2 cellular contexts compared by ENCODE assay signal in the genomic region with DNA sequence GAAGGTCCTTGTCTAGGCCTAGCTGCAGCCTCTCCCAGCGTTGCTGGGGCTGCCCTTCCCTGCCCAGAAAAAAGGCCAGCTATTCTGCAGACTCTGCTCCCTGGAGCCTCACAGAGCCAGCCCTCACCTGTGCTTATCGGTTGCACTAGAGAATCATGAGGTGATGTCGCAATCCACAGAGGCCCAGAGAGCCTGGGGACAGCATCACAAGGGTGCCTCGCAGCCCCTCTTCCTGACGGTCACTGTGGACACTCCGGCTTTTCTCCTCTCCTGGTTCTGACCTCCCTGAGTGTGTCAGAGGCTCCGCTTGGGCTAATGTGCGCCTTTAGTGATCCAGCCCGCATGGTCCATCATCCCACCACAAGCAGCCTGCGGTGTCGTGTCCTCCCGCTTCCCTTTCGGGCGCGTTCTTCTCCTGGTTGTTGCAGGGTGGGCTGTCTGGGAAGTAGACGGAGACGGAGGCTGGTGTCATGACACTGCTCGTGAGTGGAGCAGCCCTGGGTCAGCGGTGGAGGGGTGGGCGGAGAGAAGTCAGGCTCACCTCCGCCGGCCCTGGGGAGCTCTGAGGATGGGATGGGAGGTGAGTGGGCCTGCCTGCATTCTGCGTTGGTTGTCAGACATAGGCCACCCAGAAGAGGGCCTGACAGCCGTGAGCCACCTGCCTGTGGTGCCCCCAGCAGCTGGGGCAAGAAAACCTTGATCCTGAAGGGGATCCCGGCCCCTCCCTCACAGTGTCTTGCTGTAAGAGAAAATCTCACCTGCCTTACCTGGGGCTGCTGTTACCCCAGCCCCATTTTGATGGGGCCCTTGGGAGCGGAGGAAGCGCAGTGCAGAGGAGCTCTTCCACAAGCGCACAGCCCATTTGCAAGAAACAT.
TF ChIP-seq lines count a peak whose summit lies in the region.

No MANE protein-coding gene starts in this region.

TF ChIP-seq in SK-N-SH, 30 proteins besides CTCF, POLR2A, EP300 and RAD21:
- TF ChIP-seq, protein P1, sequence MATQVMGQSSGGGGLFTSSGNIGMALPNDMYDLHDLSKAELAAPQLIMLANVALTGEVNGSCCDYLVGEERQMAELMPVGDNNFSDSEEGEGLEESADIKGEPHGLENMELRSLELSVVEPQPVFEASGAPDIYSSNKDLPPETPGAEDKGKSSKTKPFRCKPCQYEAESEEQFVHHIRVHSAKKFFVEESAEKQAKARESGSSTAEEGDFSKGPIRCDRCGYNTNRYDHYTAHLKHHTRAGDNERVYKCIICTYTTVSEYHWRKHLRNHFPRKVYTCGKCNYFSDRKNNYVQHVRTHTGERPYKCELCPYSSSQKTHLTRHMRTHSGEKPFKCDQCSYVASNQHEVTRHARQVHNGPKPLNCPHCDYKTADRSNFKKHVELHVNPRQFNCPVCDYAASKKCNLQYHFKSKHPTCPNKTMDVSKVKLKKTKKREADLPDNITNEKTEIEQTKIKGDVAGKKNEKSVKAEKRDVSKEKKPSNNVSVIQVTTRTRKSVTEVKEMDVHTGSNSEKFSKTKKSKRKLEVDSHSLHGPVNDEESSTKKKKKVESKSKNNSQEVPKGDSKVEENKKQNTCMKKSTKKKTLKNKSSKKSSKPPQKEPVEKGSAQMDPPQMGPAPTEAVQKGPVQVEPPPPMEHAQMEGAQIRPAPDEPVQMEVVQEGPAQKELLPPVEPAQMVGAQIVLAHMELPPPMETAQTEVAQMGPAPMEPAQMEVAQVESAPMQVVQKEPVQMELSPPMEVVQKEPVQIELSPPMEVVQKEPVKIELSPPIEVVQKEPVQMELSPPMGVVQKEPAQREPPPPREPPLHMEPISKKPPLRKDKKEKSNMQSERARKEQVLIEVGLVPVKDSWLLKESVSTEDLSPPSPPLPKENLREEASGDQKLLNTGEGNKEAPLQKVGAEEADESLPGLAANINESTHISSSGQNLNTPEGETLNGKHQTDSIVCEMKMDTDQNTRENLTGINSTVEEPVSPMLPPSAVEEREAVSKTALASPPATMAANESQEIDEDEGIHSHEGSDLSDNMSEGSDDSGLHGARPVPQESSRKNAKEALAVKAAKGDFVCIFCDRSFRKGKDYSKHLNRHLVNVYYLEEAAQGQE (IDR thresholded peaks at IDR 0.05; ENCODE audit: low read depth, low read length), result no peak
- TF ChIP-seq, protein P2, sequence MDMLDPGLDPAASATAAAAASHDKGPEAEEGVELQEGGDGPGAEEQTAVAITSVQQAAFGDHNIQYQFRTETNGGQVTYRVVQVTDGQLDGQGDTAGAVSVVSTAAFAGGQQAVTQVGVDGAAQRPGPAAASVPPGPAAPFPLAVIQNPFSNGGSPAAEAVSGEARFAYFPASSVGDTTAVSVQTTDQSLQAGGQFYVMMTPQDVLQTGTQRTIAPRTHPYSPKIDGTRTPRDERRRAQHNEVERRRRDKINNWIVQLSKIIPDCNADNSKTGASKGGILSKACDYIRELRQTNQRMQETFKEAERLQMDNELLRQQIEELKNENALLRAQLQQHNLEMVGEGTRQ (IDR thresholded peaks at IDR 0.05; ENCODE audit: borderline replicate concordance, low read depth, low read length), result no peak
- TF ChIP-seq RFX5 (IDR thresholded peaks at IDR 0.05; ENCODE audit: low read length) (no peak), NFIC (IDR thresholded peaks at IDR 0.05; ENCODE audit: borderline replicate concordance) (no peak), CHD2 (IDR thresholded peaks at IDR 0.05; ENCODE audit: low read length, partially characterized antibody) (no peak), MXI1 (IDR thresholded peaks at IDR 0.05; ENCODE audit: low read depth, low read length) (no peak), FOXM1 (IDR thresholded peaks at IDR 0.05; ENCODE audit: low read depth) (no peak), SIN3A (IDR thresholded peaks at IDR 0.05; ENCODE audit: borderline replicate concordance, low read depth, low read length) (no peak), ELF1 (IDR thresholded peaks at IDR 0.05) (no peak), FOXJ3 (CRISPR knock-in tag; IDR thresholded peaks at IDR 0.05) (no peak), RCOR1 (IDR thresholded peaks at IDR 0.05; ENCODE audit: low read length) (no peak)
- TF ChIP-seq, protein P3, sequence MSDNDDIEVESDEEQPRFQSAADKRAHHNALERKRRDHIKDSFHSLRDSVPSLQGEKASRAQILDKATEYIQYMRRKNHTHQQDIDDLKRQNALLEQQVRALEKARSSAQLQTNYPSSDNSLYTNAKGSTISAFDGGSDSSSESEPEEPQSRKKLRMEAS (IDR thresholded peaks at IDR 0.05; ENCODE audit: low read depth), result no peak
- TF ChIP-seq, protein P4, sequence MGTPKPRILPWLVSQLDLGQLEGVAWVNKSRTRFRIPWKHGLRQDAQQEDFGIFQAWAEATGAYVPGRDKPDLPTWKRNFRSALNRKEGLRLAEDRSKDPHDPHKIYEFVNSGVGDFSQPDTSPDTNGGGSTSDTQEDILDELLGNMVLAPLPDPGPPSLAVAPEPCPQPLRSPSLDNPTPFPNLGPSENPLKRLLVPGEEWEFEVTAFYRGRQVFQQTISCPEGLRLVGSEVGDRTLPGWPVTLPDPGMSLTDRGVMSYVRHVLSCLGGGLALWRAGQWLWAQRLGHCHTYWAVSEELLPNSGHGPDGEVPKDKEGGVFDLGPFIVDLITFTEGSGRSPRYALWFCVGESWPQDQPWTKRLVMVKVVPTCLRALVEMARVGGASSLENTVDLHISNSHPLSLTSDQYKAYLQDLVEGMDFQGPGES (IDR thresholded peaks at IDR 0.05; ENCODE audit: low read depth, low read length), result no peak
- TF ChIP-seq, protein P5, sequence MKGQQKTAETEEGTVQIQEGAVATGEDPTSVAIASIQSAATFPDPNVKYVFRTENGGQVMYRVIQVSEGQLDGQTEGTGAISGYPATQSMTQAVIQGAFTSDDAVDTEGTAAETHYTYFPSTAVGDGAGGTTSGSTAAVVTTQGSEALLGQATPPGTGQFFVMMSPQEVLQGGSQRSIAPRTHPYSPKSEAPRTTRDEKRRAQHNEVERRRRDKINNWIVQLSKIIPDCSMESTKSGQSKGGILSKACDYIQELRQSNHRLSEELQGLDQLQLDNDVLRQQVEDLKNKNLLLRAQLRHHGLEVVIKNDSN (IDR thresholded peaks at IDR 0.05; ENCODE audit: borderline replicate concordance, low read depth), result no peak

TF ChIP-seq in SK-N-SH treated with all-trans-retinoic acid at 6 μM for 48 hours, 23 proteins besides CTCF, POLR2A, EP300 and RAD21:
- TF ChIP-seq ZNF8 (CRISPR knock-in tag; IDR thresholded peaks at IDR 0.05) (no peak), OSR1 (CRISPR knock-in tag; IDR thresholded peaks at IDR 0.05) (no peak), ISL1 (CRISPR knock-in tag; IDR thresholded peaks at IDR 0.05) (no peak), ZFP3 (CRISPR knock-in tag; IDR thresholded peaks at IDR 0.05) (no peak), GLIS3 (CRISPR knock-in tag; IDR thresholded peaks at IDR 0.05) (no peak), SNAI2 (CRISPR knock-in tag; IDR thresholded peaks at IDR 0.05) (no peak)
- TF ChIP-seq, protein P6, sequence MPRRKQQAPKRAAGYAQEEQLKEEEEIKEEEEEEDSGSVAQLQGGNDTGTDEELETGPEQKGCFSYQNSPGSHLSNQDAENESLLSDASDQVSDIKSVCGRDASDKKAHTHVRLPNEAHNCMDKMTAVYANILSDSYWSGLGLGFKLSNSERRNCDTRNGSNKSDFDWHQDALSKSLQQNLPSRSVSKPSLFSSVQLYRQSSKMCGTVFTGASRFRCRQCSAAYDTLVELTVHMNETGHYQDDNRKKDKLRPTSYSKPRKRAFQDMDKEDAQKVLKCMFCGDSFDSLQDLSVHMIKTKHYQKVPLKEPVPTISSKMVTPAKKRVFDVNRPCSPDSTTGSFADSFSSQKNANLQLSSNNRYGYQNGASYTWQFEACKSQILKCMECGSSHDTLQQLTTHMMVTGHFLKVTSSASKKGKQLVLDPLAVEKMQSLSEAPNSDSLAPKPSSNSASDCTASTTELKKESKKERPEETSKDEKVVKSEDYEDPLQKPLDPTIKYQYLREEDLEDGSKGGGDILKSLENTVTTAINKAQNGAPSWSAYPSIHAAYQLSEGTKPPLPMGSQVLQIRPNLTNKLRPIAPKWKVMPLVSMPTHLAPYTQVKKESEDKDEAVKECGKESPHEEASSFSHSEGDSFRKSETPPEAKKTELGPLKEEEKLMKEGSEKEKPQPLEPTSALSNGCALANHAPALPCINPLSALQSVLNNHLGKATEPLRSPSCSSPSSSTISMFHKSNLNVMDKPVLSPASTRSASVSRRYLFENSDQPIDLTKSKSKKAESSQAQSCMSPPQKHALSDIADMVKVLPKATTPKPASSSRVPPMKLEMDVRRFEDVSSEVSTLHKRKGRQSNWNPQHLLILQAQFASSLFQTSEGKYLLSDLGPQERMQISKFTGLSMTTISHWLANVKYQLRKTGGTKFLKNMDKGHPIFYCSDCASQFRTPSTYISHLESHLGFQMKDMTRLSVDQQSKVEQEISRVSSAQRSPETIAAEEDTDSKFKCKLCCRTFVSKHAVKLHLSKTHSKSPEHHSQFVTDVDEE (CRISPR knock-in tag; IDR thresholded peaks at IDR 0.05), result no peak
- TF ChIP-seq, protein P7, sequence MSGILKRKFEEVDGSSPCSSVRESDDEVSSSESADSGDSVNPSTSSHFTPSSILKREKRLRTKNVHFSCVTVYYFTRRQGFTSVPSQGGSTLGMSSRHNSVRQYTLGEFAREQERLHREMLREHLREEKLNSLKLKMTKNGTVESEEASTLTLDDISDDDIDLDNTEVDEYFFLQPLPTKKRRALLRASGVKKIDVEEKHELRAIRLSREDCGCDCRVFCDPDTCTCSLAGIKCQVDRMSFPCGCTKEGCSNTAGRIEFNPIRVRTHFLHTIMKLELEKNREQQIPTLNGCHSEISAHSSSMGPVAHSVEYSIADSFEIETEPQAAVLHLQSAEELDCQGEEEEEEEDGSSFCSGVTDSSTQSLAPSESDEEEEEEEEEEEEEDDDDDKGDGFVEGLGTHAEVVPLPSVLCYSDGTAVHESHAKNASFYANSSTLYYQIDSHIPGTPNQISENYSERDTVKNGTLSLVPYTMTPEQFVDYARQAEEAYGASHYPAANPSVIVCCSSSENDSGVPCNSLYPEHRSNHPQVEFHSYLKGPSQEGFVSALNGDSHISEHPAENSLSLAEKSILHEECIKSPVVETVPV (CRISPR knock-in tag; IDR thresholded peaks at IDR 0.05), result no peak
